In the genomic region with DNA sequence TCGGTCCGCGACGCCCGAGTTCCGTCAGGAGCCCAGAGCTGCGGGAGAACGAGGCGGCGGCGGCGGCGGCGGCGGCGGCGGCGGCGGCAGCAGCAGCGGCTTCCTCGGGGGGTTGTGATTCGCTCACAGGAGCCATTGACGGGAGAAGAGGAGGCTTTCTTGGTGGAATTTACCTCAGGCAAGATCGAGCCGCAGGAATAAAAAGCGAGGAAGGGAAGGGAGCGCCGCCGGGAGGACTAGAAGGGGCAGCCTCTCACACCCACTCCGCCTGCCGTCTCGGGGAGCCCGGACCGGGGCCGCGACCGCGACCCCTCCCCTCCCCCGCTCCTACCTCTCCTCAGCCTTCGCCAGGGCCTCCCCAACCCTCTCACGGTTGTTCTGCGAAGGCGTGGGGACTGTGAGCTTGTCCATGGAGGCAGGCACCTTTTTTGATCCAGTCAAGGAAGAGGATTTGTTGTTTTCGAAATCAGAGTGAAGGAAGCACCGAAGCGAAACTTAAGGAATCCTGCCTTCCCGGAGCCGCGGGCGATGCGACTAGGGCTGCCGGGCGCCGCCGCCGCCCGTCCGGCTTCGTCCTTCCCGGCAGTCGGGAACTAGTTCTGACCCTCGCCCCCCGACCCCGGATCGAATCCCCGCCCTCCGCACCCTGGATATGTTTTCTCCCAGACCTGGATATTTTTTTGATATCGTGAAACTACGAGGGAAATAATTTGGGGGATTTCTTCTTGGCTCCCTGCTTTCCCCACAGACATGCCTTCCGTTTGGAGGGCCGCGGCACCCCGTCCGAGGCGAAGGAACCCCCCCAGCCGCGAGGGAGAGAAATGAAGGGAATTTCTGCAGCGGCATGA, we compare ENCODE assay signal across 8 cellular contexts. TPM values are rescaled to one million over a fixed set of nuclear protein-coding genes. Genes with fewer than 3 reads are reported as not detected.
DNase-seq lines count a peak whose midpoint lies in the region; ATAC-seq and TF ChIP-seq lines count a peak whose summit lies in the region.

No MANE protein-coding gene starts in this region.

- peak; percentile 58 for DNase-seq in D341Med (ENCODE audit: low spot score)
- peak; percentile 28 to 48 (median 34) for DNase-seq in activated CD4-positive, CD25-positive, alpha-beta regulatory T cell (lab: John Stamatoyannopoulos, UW)
- no peak for DNase-seq in chondrocyte (ENCODE audit: low spot score)
- peak; percentile 37 to 62 for DNase-seq in left colon
- peak; percentile 30 for DNase-seq in stimulated activated CD4-positive, alpha-beta T cell treated with anti-CD3 and anti-CD28 coated beads, Interleukin-1b, Interleukin-23, amount 100 ng/mL, for 48 hours
- DNase-seq in GDM1 (lab: John Stamatoyannopoulos, UW), result no peak

- peaks cover 2% of the 10 kb centered on the region for H3K36me3 Mint-ChIP-seq in IgD-negative memory B cell
- H3K36me3 Mint-ChIP-seq in chondrocyte (ENCODE audit: low read depth), result peaks cover 1% of the 10 kb centered on the region

- H3K4me1 Mint-ChIP-seq in IgD-negative memory B cell, result peaks cover 20 to 33% (median 27%) of the 10 kb centered on the region in 3 donors
- H3K4me1 Mint-ChIP-seq in chondrocyte (ENCODE audit: low read depth), result peaks cover 40% of the 10 kb centered on the region

- H3K4me3 Mint-ChIP-seq in IgD-negative memory B cell, result peak overlapping the region; percentile 95 to 100 (median 98)
- peak overlapping the region; percentile 99 for H3K4me3 Mint-ChIP-seq in chondrocyte (ENCODE audit: unreplicated experiment)

- TF ChIP-seq CTCF in chondrocyte (IDR thresholded peaks at IDR 0.05), result no peak

- ATAC-seq in GM21528 (IDR thresholded peaks at IDR 0.05; ENCODE audit: low FRiP score, unreplicated experiment) (peak; percentile 39), left colon (peak; percentile 43)

- H3K27me3 Mint-ChIP-seq in IgD-negative memory B cell (no peaks in the 10 kb centered on the region), chondrocyte (ENCODE audit: low read depth) (no peaks in the 10 kb centered on the region)

- H3K9me3 Mint-ChIP-seq in IgD-negative memory B cell, result peaks cover 0 to 2% (median 0%) of the 10 kb centered on the region in 3 donors
- H3K9me3 Mint-ChIP-seq in chondrocyte (ENCODE audit: low read depth), result no peaks in the 10 kb centered on the region

- H3K27ac Mint-ChIP-seq in IgD-negative memory B cell (peak overlapping the region; percentile 94 to 95 (median 95)), chondrocyte (ENCODE audit: unreplicated experiment) (peak overlapping the region; percentile 98)

- intact Hi-C loops in left colon (cut with DNase I, micrococcal nuclease), result no loop called here

RNA-seq across cellular contexts. Expression of gene BMPR2, which starts 0.6 kb away (rescaled TPM):
- 4.7 TPM for polyA plus RNA-seq in IgD-negative memory B cell
- total RNA-seq in chondrocyte (88.5 to 113 TPM (median 92.0 TPM) in 3 replicates), left colon (10 to 100 TPM; 40.8 to 42.8 TPM)

Comparison
In these comparisons a context has a peak if more than half of its experiments do, and no peak if none do; other contexts are left out.
1. DNase-seq: peak in D341Med (single experiment), activated CD4-positive, CD25-positive, alpha-beta regulatory T cell (4 of 4), left colon (2 of 2) and stimulated activated CD4-positive, alpha-beta T cell treated with anti-CD3 and anti-CD28 coated beads, Interleukin-1b, Interleukin-23, amount 100 ng/mL, for 48 hours (single experiment); none in chondrocyte (single experiment) and GDM1 (single experiment).